ENCODE assay signal across 2 cellular contexts in genomic region chr15:73026496-73027054, GRCh38.
TF ChIP-seq lines count a peak whose summit lies in the region.

No MANE protein-coding gene starts in this region.

TF ChIP-seq in HepG2, 621 proteins besides CTCF, POLR2A, EP300 and RAD21 (continued from another document):
- TF ChIP-seq MNT (IDR thresholded peaks at IDR 0.05): 0 out of 2 replicates have a peak, but pooled peaks have one; percentile 5

TF ChIP-seq in WTC11, 78 proteins besides CTCF, POLR2A, EP300 and RAD21 (continued from another document):
- no peak for TF ChIP-seq ZBTB43 (CRISPR knock-in tag; IDR thresholded peaks at IDR 0.05)
- TF ChIP-seq IRF1 (CRISPR knock-in tag; IDR thresholded peaks at IDR 0.05): no peak
- TF ChIP-seq PRRX2 (CRISPR knock-in tag; IDR thresholded peaks at IDR 0.05): no peak
